ENCODE assay signal across 9 cellular contexts in genomic region chr5:114055810-114056476, GRCh38.
A peak's percentile ranks its signal among the peaks of the same experiment; 100 is the strongest.
DNase-seq lines count a peak whose midpoint lies in the region; ATAC-seq, FAIRE-seq and TF ChIP-seq lines count a peak whose summit lies in the region.
"Had no signal": no experiment of that assay in that cellular context is flagged by ENCODE, and none has a peak within 500 bp of the region (broad histone marks: within the 10 kb centered on the region; RNA-seq: fewer than 3 reads in every experiment).

No MANE protein-coding gene starts in this region.

- DNase-seq in MG63 (peak; percentile 4), ecto neural progenitor cell (ENCODE audit: low spot score) (peak; percentile 66), HepG2 (ENCODE audit: low spot score) (no peak), germinal center (ENCODE audit: low spot score) (no peak), CD1c-positive myeloid dendritic cell (ENCODE audit: extremely low spot score) (no peak), OCI-LY7 (ENCODE audit: low spot score) (no peak)
- DNase-seq in T-helper 2 cell treated with Interferon-gamma antibody and Interleukin-4, amounts not matched to agents 5 μg/mL and 100 μg/mL, for 36 hours (ENCODE audit: low spot score): no peak

- no peak overlapping the region for H3K27ac ChIP-seq in HepG2 (ENCODE audit: extremely low read length, insufficient read depth, low read length)
- no peak overlapping the region for H3K27ac ChIP-seq in subcutaneous abdominal adipose tissue (ENCODE audit: low read depth, low read length)
- no peak overlapping the region for H3K27ac ChIP-seq in OCI-LY7 (ENCODE audit: low read depth, low read length, poor library complexity, severe bottlenecking)

- H3K27me3 Mint-ChIP-seq in T-helper 2 cell treated with Interferon-gamma antibody and Interleukin-4, amounts not matched to agents 5 μg/mL and 100 μg/mL, for 36 hours (ENCODE audit: low read depth): peaks cover 32% of the 10 kb centered on the region

- no peaks in the 10 kb centered on the region for H3K36me3 Mint-ChIP-seq in T-helper 2 cell treated with Interferon-gamma antibody and Interleukin-4, amounts not matched to agents 5 μg/mL and 100 μg/mL, for 36 hours (ENCODE audit: low read depth)

- H3K79me2 ChIP-seq in HepG2 (ENCODE audit: insufficient read depth, low read length) (no peaks in the 10 kb centered on the region), OCI-LY7 (ENCODE audit: insufficient read depth, low read depth, low read length) (no peaks in the 10 kb centered on the region)

- CTCF ChIA-PET in HepG2 (lab: Yijun Ruan, JAX; ENCODE audit: low intra/inter-chr PET ratio, low total read pairs) (no interaction called here), OCI-LY7 (lab: Charles Lee; ENCODE audit: unreplicated experiment) (no interaction called here)

- H4K20me1 ChIP-seq in HepG2 (ENCODE audit: insufficient read depth, low read length): no peaks in the 10 kb centered on the region
- no peaks in the 10 kb centered on the region for H4K20me1 ChIP-seq in OCI-LY7 (ENCODE audit: insufficient read depth, low read length)

- no peak overlapping the region for H3K4me2 ChIP-seq in HepG2 (ENCODE audit: low read depth, low read length)
- H3K4me2 ChIP-seq in OCI-LY7 (ENCODE audit: low read length): no peak overlapping the region

- intact Hi-C loops in HepG2 (cut with micrococcal nuclease; ENCODE audit: unreplicated experiment) (no loop called here), OCI-LY7 (cut with micrococcal nuclease; ENCODE audit: unreplicated experiment) (no loop called here)

- H3K4me3 ChIP-seq in MG63: peak overlapping the region; percentile 15
- H3K4me3 ChIP-seq in HepG2 (replicated peaks in 1 of 3; ENCODE audit: insufficient read depth in 1 of 3, low read depth in 2 of 3, low read length in 3 of 3): no peak overlapping the region
- H3K4me3 ChIP-seq in subcutaneous abdominal adipose tissue (ENCODE audit: low read depth in 1 of 5, low read length in 5 of 5): peak overlapping the region; percentile 55 to 65 (median 60)
- H3K4me3 ChIP-seq in OCI-LY7 (ENCODE audit: low read depth, low read length, poor library complexity, severe bottlenecking): no peak overlapping the region

- BruUV-seq in HepG2 (replicated peaks; lab: Mats Ljungman, UMichigan) (no TSS peak), OCI-LY7 (replicated peaks; lab: Mats Ljungman, UMichigan) (no TSS peak)

- H3K9ac ChIP-seq in HepG2 (ENCODE audit: insufficient read depth, low read depth, low read length) (no peak overlapping the region), subcutaneous abdominal adipose tissue (ENCODE audit: low read length in 5 of 5) (no peak overlapping the region)

- 25% methylated on average over 27 of the region's 45 CpGs for WGBS in HepG2 (ENCODE audit: low lambda C conversion rate)

- H3K27me3 ChIP-seq in MG63: peaks cover 42% of the 10 kb centered on the region
- H3K27me3 ChIP-seq in HepG2 (ENCODE audit: control insufficient read depth in 1 of 2, insufficient read depth in 2 of 2, low read length in 2 of 2): peaks cover 0 to 26% of the 10 kb centered on the region in 2 experiments; a peak in 2 of 5 replicates
- H3K27me3 ChIP-seq in subcutaneous abdominal adipose tissue (ENCODE audit: control insufficient read depth in 5 of 5, insufficient read depth in 4 of 5, low read length in 5 of 5): peaks cover 8 to 37% (median 29%) of the 10 kb centered on the region in 5 donors

- H2AFZ ChIP-seq in HepG2 (ENCODE audit: low read length): no peak overlapping the region
- H2AFZ ChIP-seq in OCI-LY7 (ENCODE audit: low read length): no peak overlapping the region

- POLR2A ChIA-PET in HepG2 (lab: Yijun Ruan, JAX) (no interaction called here), OCI-LY7 (lab: Charles Lee) (no interaction called here)

- no peak for TF ChIP-seq POLR2A in HepG2 (IDR thresholded peaks at IDR 0.05; ENCODE audit: insufficient read depth in 1 of 2, low read depth in 2 of 2, low read length in 2 of 2)

- in situ Hi-C loops in HepG2 (cut with HindIII; ENCODE audit: extremely low pct_ligation_motif_present, low pct_unique_long_range_greater_than_20kb): no loop called here

- FAIRE-seq in HepG2 (lab: Jason Lieb, UNC): no peak
- FAIRE-seq: TTC549 had no signal

- H3K36me3 ChIP-seq in MG63: no peaks in the 10 kb centered on the region
- no peaks in the 10 kb centered on the region for H3K36me3 ChIP-seq in HepG2 (replicated peaks in 1 of 2; ENCODE audit: control insufficient read depth in 1 of 2, insufficient read depth in 2 of 2, low read length in 2 of 2)
- H3K36me3 ChIP-seq in subcutaneous abdominal adipose tissue (ENCODE audit: control insufficient read depth in 5 of 5, insufficient read depth in 5 of 5, low read length in 5 of 5): no peaks in the 10 kb centered on the region
- H3K36me3 ChIP-seq in OCI-LY7 (ENCODE audit: insufficient read depth, low read length): no peaks in the 10 kb centered on the region

- TF ChIP-seq EP300 in HepG2 (IDR thresholded peaks at IDR 0.05; ENCODE audit: low read depth in 2 of 2, low read length in 2 of 2) (no peak), HepG2 (CRISPR knock-in tag; IDR thresholded peaks at IDR 0.05; ENCODE audit: borderline replicate concordance) (no peak)

- no peaks in the 10 kb centered on the region for H3K9me3 Mint-ChIP-seq in T-helper 2 cell treated with Interferon-gamma antibody and Interleukin-4, amounts not matched to agents 5 μg/mL and 100 μg/mL, for 36 hours

- H3K27ac Mint-ChIP-seq in T-helper 2 cell treated with Interferon-gamma antibody and Interleukin-4, amounts not matched to agents 5 μg/mL and 100 μg/mL, for 36 hours: no peak overlapping the region

- H3K9me3 ChIP-seq in MG63 (no peaks in the 10 kb centered on the region), HepG2 (ENCODE audit: low read length) (no peaks in the 10 kb centered on the region), subcutaneous abdominal adipose tissue (ENCODE audit: control insufficient read depth in 5 of 5, low read length in 5 of 5) (no peaks in the 10 kb centered on the region), OCI-LY7 (ENCODE audit: low read length) (no peaks in the 10 kb centered on the region)

- no peak for TF ChIP-seq RAD21 in HepG2 (CRISPR knock-in tag; IDR thresholded peaks at IDR 0.05)

- ATAC-seq in HepG2: no peak

- no peak for TF ChIP-seq CTCF in HepG2 (CRISPR knock-in tag; IDR thresholded peaks at IDR 0.05)
- no peak for TF ChIP-seq CTCF in OCI-LY7 (conservative IDR thresholded peaks at IDR 0.05; ENCODE audit: low read length)

- H3K4me3 Mint-ChIP-seq in T-helper 2 cell treated with Interferon-gamma antibody and Interleukin-4, amounts not matched to agents 5 μg/mL and 100 μg/mL, for 36 hours: no peak overlapping the region

- H3K4me1 ChIP-seq in HepG2 (ENCODE audit: insufficient read depth, low read length) (peaks cover 9% of the 10 kb centered on the region; the same call in 1 of the 2 replicates), subcutaneous abdominal adipose tissue (ENCODE audit: control insufficient read depth in 5 of 5, insufficient read depth in 5 of 5, low read length in 5 of 5) (peaks cover 0 to 18% (median 17%) of the 10 kb centered on the region in 5 donors), OCI-LY7 (ENCODE audit: insufficient read depth, low read length, poor library complexity, severe bottlenecking) (no peaks in the 10 kb centered on the region)

- no peaks in the 10 kb centered on the region for H3K9me2 ChIP-seq in OCI-LY7 (ENCODE audit: insufficient read depth, low read length)

- no peaks in the 10 kb centered on the region for H3K4me1 Mint-ChIP-seq in T-helper 2 cell treated with Interferon-gamma antibody and Interleukin-4, amounts not matched to agents 5 μg/mL and 100 μg/mL, for 36 hours (ENCODE audit: low read depth)

TF ChIP-seq in HepG2, 621 proteins besides CTCF, POLR2A, EP300 and RAD21:
- no peak for TF ChIP-seq JUND (CRISPR knock-in tag; IDR thresholded peaks at IDR 0.05)
- peak; percentile 12 for TF ChIP-seq HNRNPLL (IDR thresholded peaks at IDR 0.05; ENCODE audit: low read depth, low read length, poor library complexity, severe bottlenecking)
- TF ChIP-seq, protein P1, sequence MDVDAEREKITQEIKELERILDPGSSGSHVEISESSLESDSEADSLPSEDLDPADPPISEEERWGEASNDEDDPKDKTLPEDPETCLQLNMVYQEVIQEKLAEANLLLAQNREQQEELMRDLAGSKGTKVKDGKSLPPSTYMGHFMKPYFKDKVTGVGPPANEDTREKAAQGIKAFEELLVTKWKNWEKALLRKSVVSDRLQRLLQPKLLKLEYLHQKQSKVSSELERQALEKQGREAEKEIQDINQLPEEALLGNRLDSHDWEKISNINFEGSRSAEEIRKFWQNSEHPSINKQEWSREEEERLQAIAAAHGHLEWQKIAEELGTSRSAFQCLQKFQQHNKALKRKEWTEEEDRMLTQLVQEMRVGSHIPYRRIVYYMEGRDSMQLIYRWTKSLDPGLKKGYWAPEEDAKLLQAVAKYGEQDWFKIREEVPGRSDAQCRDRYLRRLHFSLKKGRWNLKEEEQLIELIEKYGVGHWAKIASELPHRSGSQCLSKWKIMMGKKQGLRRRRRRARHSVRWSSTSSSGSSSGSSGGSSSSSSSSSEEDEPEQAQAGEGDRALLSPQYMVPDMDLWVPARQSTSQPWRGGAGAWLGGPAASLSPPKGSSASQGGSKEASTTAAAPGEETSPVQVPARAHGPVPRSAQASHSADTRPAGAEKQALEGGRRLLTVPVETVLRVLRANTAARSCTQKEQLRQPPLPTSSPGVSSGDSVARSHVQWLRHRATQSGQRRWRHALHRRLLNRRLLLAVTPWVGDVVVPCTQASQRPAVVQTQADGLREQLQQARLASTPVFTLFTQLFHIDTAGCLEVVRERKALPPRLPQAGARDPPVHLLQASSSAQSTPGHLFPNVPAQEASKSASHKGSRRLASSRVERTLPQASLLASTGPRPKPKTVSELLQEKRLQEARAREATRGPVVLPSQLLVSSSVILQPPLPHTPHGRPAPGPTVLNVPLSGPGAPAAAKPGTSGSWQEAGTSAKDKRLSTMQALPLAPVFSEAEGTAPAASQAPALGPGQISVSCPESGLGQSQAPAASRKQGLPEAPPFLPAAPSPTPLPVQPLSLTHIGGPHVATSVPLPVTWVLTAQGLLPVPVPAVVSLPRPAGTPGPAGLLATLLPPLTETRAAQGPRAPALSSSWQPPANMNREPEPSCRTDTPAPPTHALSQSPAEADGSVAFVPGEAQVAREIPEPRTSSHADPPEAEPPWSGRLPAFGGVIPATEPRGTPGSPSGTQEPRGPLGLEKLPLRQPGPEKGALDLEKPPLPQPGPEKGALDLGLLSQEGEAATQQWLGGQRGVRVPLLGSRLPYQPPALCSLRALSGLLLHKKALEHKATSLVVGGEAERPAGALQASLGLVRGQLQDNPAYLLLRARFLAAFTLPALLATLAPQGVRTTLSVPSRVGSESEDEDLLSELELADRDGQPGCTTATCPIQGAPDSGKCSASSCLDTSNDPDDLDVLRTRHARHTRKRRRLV (CRISPR knock-in tag; IDR thresholded peaks at IDR 0.05): no peak

Comparison
In these comparisons a context has a peak if more than half of its experiments do, and no peak if none do; other contexts are left out.
1. DNase-seq: peak in MG63 (single experiment) and ecto neural progenitor cell (single experiment); none in HepG2 (single experiment), T-helper 2 cell treated with Interferon-gamma antibody and Interleukin-4, amounts not matched to agents 5 μg/mL and 100 μg/mL, for 36 hours (single experiment), germinal center (single experiment), CD1c-positive myeloid dendritic cell (single experiment) and OCI-LY7 (single experiment).
2. H3K4me3 ChIP-seq: peak in MG63 (single experiment) and subcutaneous abdominal adipose tissue (5 of 5); none in HepG2 (0 of 3) and OCI-LY7 (single experiment).